In genomic region chr19:55477905-55478304, GRCh38 we compare ENCODE assay signal across 12 cellular contexts. TPM values are rescaled to one million over a fixed set of nuclear protein-coding genes. Genes with fewer than 3 reads are reported as not detected.
DNase-seq lines count a peak whose midpoint lies in the region; ATAC-seq, FAIRE-seq and TF ChIP-seq lines count a peak whose summit lies in the region.
"Had no signal": no experiment of that assay in that cellular context is flagged by ENCODE, and none has a peak within 500 bp of the region (broad histone marks: within the 10 kb centered on the region; RNA-seq: fewer than 3 reads in every experiment).

No MANE protein-coding gene starts in this region.

- no peak for DNase-seq in CD4-positive, CD25-positive, alpha-beta regulatory T cell
- no peak for DNase-seq in Jurkat, Clone E6-1 (ENCODE audit: low read depth, low spot score)
- no peak for DNase-seq in K562 (ENCODE audit: extremely low read depth in 1 of 4, low spot score in 3 of 4)
- no peak for DNase-seq in NCI-H2171 treated with DMSO at 0.1 percent for 48 hours (lab: John Stamatoyannopoulos, UW)
- no peak for DNase-seq in tibial nerve (ENCODE audit: low spot score in 2 of 2)
- DNase-seq in NCI-H2081 (lab: John Stamatoyannopoulos, UW) = no peak
- DNase-seq: activated CD4-positive, alpha-beta T cell treated with anti-CD3 and anti-CD28 coated beads for 1 hour; NCI-H748 treated with DMSO at 0.1 percent for 48 hours; stimulated activated CD4-positive, alpha-beta T cell treated with anti-CD3 and anti-CD28 coated beads, Interleukin-4, amount 100 ng/mL, for 1 hour had no signal

- H2AFZ ChIP-seq in K562 (ENCODE audit: low read depth, low read length) = no peak overlapping the region

- H3K4me1 Mint-ChIP-seq in CD4-positive, CD25-positive, alpha-beta regulatory T cell = peaks cover 0 to 42% (median 23%) of the 10 kb centered on the region in 4 donors
- peaks cover 41% of the 10 kb centered on the region for H3K4me1 Mint-ChIP-seq in nephron

- intact Hi-C loops in K562 (cut with micrococcal nuclease) = no loop called here

- TF ChIP-seq POLR2A in K562 (conservative IDR thresholded peaks at IDR 0.05) (no peak), tibial nerve (IDR thresholded peaks at IDR 0.05) (no peak), gastroesophageal sphincter (IDR thresholded peaks at IDR 0.05) (no peak)

- POLR2A ChIA-PET in K562 (lab: Yijun Ruan, JAX) = interaction anchor here (1.4 to 3.2 kb wide), 3 partner anchors 11 to 16 kb away, joined by 5 to 26 read pairs (median 9); partner anchors contain the start of gene ISOC2

- no peaks in the 10 kb centered on the region for H3K27me3 ChIP-seq in CD4-positive, CD25-positive, alpha-beta regulatory T cell (ENCODE audit: control insufficient read depth, insufficient read depth, low read length)
- H3K27me3 ChIP-seq in K562 (ENCODE audit: control insufficient read depth in 2 of 2, insufficient read depth in 2 of 2, low read length in 2 of 2) = no peaks in the 10 kb centered on the region
- no peaks in the 10 kb centered on the region for H3K27me3 ChIP-seq in tibial nerve
- no peaks in the 10 kb centered on the region for H3K27me3 ChIP-seq in gastroesophageal sphincter

- H3K4me3 Mint-ChIP-seq in CD4-positive, CD25-positive, alpha-beta regulatory T cell = peak overlapping the region; percentile 56 to 98 (median 88)
- H3K4me3 Mint-ChIP-seq in nephron = peak overlapping the region; percentile 73 to 96 (median 92)

- no peak overlapping the region for H3K27ac ChIP-seq in CD4-positive, CD25-positive, alpha-beta regulatory T cell (ENCODE audit: insufficient read depth, low read length, poor library complexity, severe bottlenecking)
- peak overlapping the region; percentile 36; the same call in 2 of the 3 replicates for H3K27ac ChIP-seq in K562 (ENCODE audit: extremely low read depth, low read depth, low read length)
- H3K27ac ChIP-seq in tibial nerve = peak overlapping the region in 1 of 4 donors; percentile 99
- H3K27ac ChIP-seq in gastroesophageal sphincter = no peak overlapping the region

- H3K36me3 ChIP-seq in CD4-positive, CD25-positive, alpha-beta regulatory T cell (ENCODE audit: control insufficient read depth, insufficient read depth, low read length) = no peaks in the 10 kb centered on the region
- H3K36me3 ChIP-seq in K562 (ENCODE audit: control insufficient read depth, insufficient read depth, low read length) (peaks cover 17% of the 10 kb centered on the region), tibial nerve (peaks cover 0 to 22% (median 0%) of the 10 kb centered on the region in 3 donors), gastroesophageal sphincter (peaks cover 0 to 26% of the 10 kb centered on the region in 2 donors)

- no peaks in the 10 kb centered on the region for H3K9me3 Mint-ChIP-seq in CD4-positive, CD25-positive, alpha-beta regulatory T cell
- H3K9me3 Mint-ChIP-seq in nephron = no peaks in the 10 kb centered on the region

- peak overlapping the region in 2 of 3 donors; percentile 78 to 94 for H3K27ac Mint-ChIP-seq in CD4-positive, CD25-positive, alpha-beta regulatory T cell
- H3K27ac Mint-ChIP-seq in nephron = peak overlapping the region; percentile 80 to 99 (median 81)

- peak overlapping the region; percentile 92 for H3K4me2 ChIP-seq in K562 (ENCODE audit: insufficient read depth, low read length)

- no TSS peak for BruUV-seq in K562 (replicated peaks; lab: Mats Ljungman, UMichigan)

- peaks cover 19% of the 10 kb centered on the region for H3K4me1 ChIP-seq in CD4-positive, CD25-positive, alpha-beta regulatory T cell (ENCODE audit: control insufficient read depth, insufficient read depth, low read length, poor library complexity, severe bottlenecking)
- H3K4me1 ChIP-seq in K562 (replicated peaks in 1 of 2; ENCODE audit: control insufficient read depth in 2 of 2, insufficient read depth in 2 of 2, low read length in 2 of 2) (peaks cover 27 to 57% of the 10 kb centered on the region in 2 experiments), tibial nerve (peaks cover 0 to 49% (median 33%) of the 10 kb centered on the region in 4 donors), gastroesophageal sphincter (peaks cover 0 to 38% (median 11%) of the 10 kb centered on the region in 3 donors)

- H3K79me2 ChIP-seq in K562 (ENCODE audit: control insufficient read depth, insufficient read depth, low read length) = peaks cover 20% of the 10 kb centered on the region

- H3K9me3 ChIP-seq in CD4-positive, CD25-positive, alpha-beta regulatory T cell (ENCODE audit: control insufficient read depth in 2 of 2, low read length in 2 of 2) = no peaks in the 10 kb centered on the region
- H3K9me3 ChIP-seq in K562 (replicated peaks; ENCODE audit: control insufficient read depth, insufficient read depth, low read depth, low read length) (no peaks in the 10 kb centered on the region), tibial nerve (no peaks in the 10 kb centered on the region), gastroesophageal sphincter (no peaks in the 10 kb centered on the region)

- in situ Hi-C loops in K562 (cut with MboI) = no loop called here

- peaks cover 5% of the 10 kb centered on the region for H3K36me3 Mint-ChIP-seq in CD4-positive, CD25-positive, alpha-beta regulatory T cell
- H3K36me3 Mint-ChIP-seq in nephron (ENCODE audit: low read depth) = peaks cover 5% of the 10 kb centered on the region

- 69% methylated on average over 13 of the region's 13 CpGs for WGBS in K562 (ENCODE audit: insufficient coverage, low coverage, missing lambda C conversion rate)
- WGBS in tibial nerve, 2 donors = 80 to 82% methylated on average over 13 of the region's 13 CpGs
- 70 to 82% methylated on average over 9 to 10 of the region's 13 CpGs for WGBS in gastroesophageal sphincter (ENCODE audit: low coverage in 1 of 2), 2 donors

- H3K27me3 Mint-ChIP-seq in CD4-positive, CD25-positive, alpha-beta regulatory T cell = peaks cover 5% of the 10 kb centered on the region
- peaks cover 8% of the 10 kb centered on the region for H3K27me3 Mint-ChIP-seq in nephron (ENCODE audit: low read depth)

- TF ChIP-seq CTCF in K562 (IDR thresholded peaks at IDR 0.05 in 2 of 3, conservative IDR thresholded peaks at IDR 0.05 in 1 of 3; ENCODE audit: insufficient read depth in 2 of 3, low read depth in 1 of 3, low read length in 3 of 3) (no peak), nephron (IDR thresholded peaks at IDR 0.05; ENCODE audit: unreplicated experiment in 3 of 3) (no peak), tibial nerve (IDR thresholded peaks at IDR 0.05) (no peak), gastroesophageal sphincter (IDR thresholded peaks at IDR 0.05) (no peak)

- H4K20me1 ChIP-seq in K562 (replicated peaks; ENCODE audit: control insufficient read depth, insufficient read depth, low read length) = no peaks in the 10 kb centered on the region

- H3K4me3 ChIP-seq in CD4-positive, CD25-positive, alpha-beta regulatory T cell (ENCODE audit: low read depth, low read length) = peak overlapping the region; percentile 37
- peak overlapping the region; percentile 85 for H3K4me3 ChIP-seq in Jurkat, Clone E6-1 (ENCODE audit: low read length)
- H3K4me3 ChIP-seq in K562 (peak overlapping the region; percentile 61), tibial nerve (peak overlapping the region in 1 of 4 donors; percentile 78), gastroesophageal sphincter (peak overlapping the region in 1 of 2 donors; percentile 72)

- H3K9ac ChIP-seq in K562 (ENCODE audit: insufficient read depth in 1 of 2, low read depth in 2 of 2, low read length in 2 of 2) = peak overlapping the region; percentile 67 to 76; a peak in 3 of 4 replicates

- H3K9me1 ChIP-seq in K562 (ENCODE audit: control insufficient read depth, insufficient read depth, low read length) = no peaks in the 10 kb centered on the region

- no peak for ATAC-seq in CD4-positive, CD25-positive, alpha-beta regulatory T cell (ENCODE audit: low read depth in 2 of 2)
- ATAC-seq in K562 = no peak
- ATAC-seq in gastroesophageal sphincter = no peak

- TF ChIP-seq RAD21 in K562 (CRISPR knock-in tag; conservative IDR thresholded peaks at IDR 0.05 in 1 of 2, IDR thresholded peaks at IDR 0.05 in 1 of 2) = no peak

- CTCF ChIA-PET in K562 (lab: Yijun Ruan, JAX; ENCODE audit: low intra/inter-chr PET ratio) = no interaction called here

- TF ChIP-seq EP300 in K562 (IDR thresholded peaks at IDR 0.05; ENCODE audit: low read length) = no peak
- no peak for TF ChIP-seq EP300 in tibial nerve (IDR thresholded peaks at IDR 0.05)
- TF ChIP-seq EP300 in gastroesophageal sphincter (IDR thresholded peaks at IDR 0.05) = no peak

- FAIRE-seq in K562 (lab: Jason Lieb, UNC) = peak; percentile 64

RNA-seq across cellular contexts. Expression of gene ZNF628, which starts 1.5 kb away (rescaled TPM):
- 23.9 TPM for total RNA-seq in CD4-positive, CD25-positive, alpha-beta regulatory T cell
- polyA plus RNA-seq in CD4-positive, CD25-positive, alpha-beta regulatory T cell = under 1 TPM; 0.05 to 0.22 (median 0.09) TPM
- polyA plus RNA-seq in Jurkat, Clone E6-1 (2012; ENCODE audit: insufficient read depth, insufficient read length) = 3.3 TPM
- 2.3 and 4.5 TPM in 2 replicates for total RNA-seq in K562 (2011; cell fraction: chromatin; rRNA removed; ENCODE audit: low replicate concordance)
- 5.5 and 6.2 TPM in 2 replicates for total RNA-seq in K562 (2011; cell fraction: nucleolus; rRNA removed)
- total RNA-seq in K562 (2011; cell fraction: nucleoplasm; rRNA removed) = 2.3 and 2.4 TPM in 2 replicates
- total RNA-seq in K562 (2014; rRNA removed) = 3.7 and 5.7 TPM in 2 replicates
- total RNA-seq in K562 (2014; rRNA removed; fragmentation: Illumina TruSeq; extraction: Trizol) = not detected in 2 replicates
- total RNA-seq in K562 (2015; rRNA removed; fragmentation: Illumina TruSeq; extraction: Trizol) = 0.76 and 1.5 TPM in 2 replicates
- 12.9 and 13.6 TPM in 2 replicates for total RNA-seq in K562 (2021)
- polyA plus RNA-seq in K562 (2011; rRNA removed) = 0.18 and 0.37 TPM in 2 replicates
- polyA plus RNA-seq in K562 (2011; cell fraction: cytosol; rRNA removed) = 0.28 and 1.3 TPM in 2 replicates
- polyA plus RNA-seq in K562 (2011; cell fraction: nucleus; rRNA removed) = 1.6 and 3.0 TPM in 2 replicates
- polyA plus RNA-seq in K562 (2012) = 6.5 and 9.2 TPM in 2 replicates
- polyA plus RNA-seq in K562 (2014; fragmentation: Illumina TruSeq; extraction: Trizol) = 0.13 and 1.1 TPM in 2 replicates
- not detected for polyA plus RNA-seq in K562 (2014; fragmentation: Nextera tagmentation; extraction: Ambion mirVana)
- polyA plus RNA-seq in K562 (2014; rRNA removed) = 3.7 and 6.4 TPM in 2 replicates
- polyA minus RNA-seq in K562 (2011; rRNA and poly(A)+ RNA removed) = 0.18 and 0.21 TPM in 2 replicates
- polyA minus RNA-seq in K562 (2011; cell fraction: cytosol; rRNA and poly(A)+ RNA removed) = 3.8 and 5.5 TPM in 2 replicates
- 1.9 and 2.0 TPM in 2 replicates for polyA minus RNA-seq in K562 (2011; cell fraction: nucleus; rRNA and poly(A)+ RNA removed)
- 10 to 100 TPM in 1 of 4 donors, 1 to 10 TPM in 3; 3.5 to 16.8 (median 4.0) TPM for total RNA-seq in tibial nerve
- 10 to 100 TPM in 1 of 4 donors, 1 to 10 TPM in 3; 2.4 to 13.0 (median 4.9) TPM for total RNA-seq in gastroesophageal sphincter

RNA-seq across cellular contexts. Expression of gene NAT14, which starts 7.1 kb away (rescaled TPM):
- 9.2 TPM for total RNA-seq in CD4-positive, CD25-positive, alpha-beta regulatory T cell
- 1 to 10 TPM; 3.3 to 5.1 (median 4.1) TPM for polyA plus RNA-seq in CD4-positive, CD25-positive, alpha-beta regulatory T cell
- 38.7 TPM for polyA plus RNA-seq in Jurkat, Clone E6-1 (2012; ENCODE audit: insufficient read depth, insufficient read length)
- total RNA-seq in K562 (2011; cell fraction: chromatin; rRNA removed; ENCODE audit: low replicate concordance) = 27.4 and 88.5 TPM in 2 replicates
- total RNA-seq in K562 (2011; cell fraction: nucleolus; rRNA removed) = 74.0 and 77.5 TPM in 2 replicates
- 51.5 and 61.8 TPM in 2 replicates for total RNA-seq in K562 (2011; cell fraction: nucleoplasm; rRNA removed)
- 43.8 and 46.5 TPM in 2 replicates for total RNA-seq in K562 (2014; rRNA removed)
- 14.4 and 21.6 TPM in 2 replicates for total RNA-seq in K562 (2014; rRNA removed; fragmentation: Illumina TruSeq; extraction: Trizol)
- 25.3 and 25.7 TPM in 2 replicates for total RNA-seq in K562 (2015; rRNA removed; fragmentation: Illumina TruSeq; extraction: Trizol)
- total RNA-seq in K562 (2021) = 70.6 and 77.0 TPM in 2 replicates
- 30.3 and 44.3 TPM in 2 replicates for polyA plus RNA-seq in K562 (2011; rRNA removed)
- 45.6 and 55.9 TPM in 2 replicates for polyA plus RNA-seq in K562 (2011; cell fraction: cytosol; rRNA removed)
- polyA plus RNA-seq in K562 (2011; cell fraction: nucleus; rRNA removed) = 148 and 191 TPM in 2 replicates
- 56.6 and 78.2 TPM in 2 replicates for polyA plus RNA-seq in K562 (2012)
- polyA plus RNA-seq in K562 (2014; fragmentation: Illumina TruSeq; extraction: Trizol) = 26.7 and 33.2 TPM in 2 replicates
- polyA plus RNA-seq in K562 (2014; fragmentation: Nextera tagmentation; extraction: Ambion mirVana) = 1 to 10 TPM; 2.4 to 4.6 TPM
- polyA plus RNA-seq in K562 (2014; rRNA removed) = 61.7 and 62.8 TPM in 2 replicates
- polyA minus RNA-seq in K562 (2011; rRNA and poly(A)+ RNA removed) = 4.2 and 4.8 TPM in 2 replicates
- 11.3 and 12.9 TPM in 2 replicates for polyA minus RNA-seq in K562 (2011; cell fraction: cytosol; rRNA and poly(A)+ RNA removed)
- polyA minus RNA-seq in K562 (2011; cell fraction: nucleus; rRNA and poly(A)+ RNA removed) = 12.3 and 16.9 TPM in 2 replicates
- 1 to 10 TPM; 3.1 to 8.0 (median 4.3) TPM for total RNA-seq in tibial nerve
- 10 to 100 TPM in 1 of 4 donors, 1 to 10 TPM in 3; 7.4 to 14.0 (median 7.9) TPM for total RNA-seq in gastroesophageal sphincter

RNA-seq across cellular contexts. Expression of gene SSC5D, which starts 10.3 kb away (rescaled TPM):
- total RNA-seq in CD4-positive, CD25-positive, alpha-beta regulatory T cell = 0.27 TPM
- not detected for polyA plus RNA-seq in CD4-positive, CD25-positive, alpha-beta regulatory T cell
- 0.48 TPM for polyA plus RNA-seq in Jurkat, Clone E6-1 (2012; ENCODE audit: insufficient read depth, insufficient read length)
- 2.5 and 3.9 TPM in 2 replicates for total RNA-seq in K562 (2011; cell fraction: chromatin; rRNA removed; ENCODE audit: low replicate concordance)
- total RNA-seq in K562 (2011; cell fraction: nucleolus; rRNA removed) = 2.4 and 3.2 TPM in 2 replicates
- 1.5 and 4.6 TPM in 2 replicates for total RNA-seq in K562 (2011; cell fraction: nucleoplasm; rRNA removed)
- total RNA-seq in K562 (2014; rRNA removed) (0.14 and 0.20 TPM in 2 replicates), K562 (2014; rRNA removed; fragmentation: Illumina TruSeq; extraction: Trizol) (0.03 and 0.04 TPM in 2 replicates), K562 (2015; rRNA removed; fragmentation: Illumina TruSeq; extraction: Trizol) (0.15 and 0.18 TPM in 2 replicates), K562 (2021) (0.67 and 0.71 TPM in 2 replicates), tibial nerve (10 to 100 TPM in 1 of 4 donors, 1 to 10 TPM in 3; 3.9 to 14.5 (median 7.2) TPM), gastroesophageal sphincter (10 to 100 TPM in 3 of 4 donors, 1 to 10 TPM in 1; 6.3 to 39.2 (median 23.5) TPM)
- polyA plus RNA-seq in K562 (2011; rRNA removed) (0.07 and 0.12 TPM in 2 replicates), K562 (2014; fragmentation: Illumina TruSeq; extraction: Trizol) (0.19 TPM in 2 replicates), K562 (2014; fragmentation: Nextera tagmentation; extraction: Ambion mirVana) (not detected), K562 (2014; rRNA removed) (0.08 and 0.09 TPM in 2 replicates)
- polyA plus RNA-seq in K562 (2011; cell fraction: cytosol; rRNA removed) = 0.01 and 0.09 TPM in 2 replicates
- polyA plus RNA-seq in K562 (2011; cell fraction: nucleus; rRNA removed) = 0.63 and 1.4 TPM in 2 replicates
- polyA plus RNA-seq in K562 (2012) = 0.61 and 1.6 TPM in 2 replicates
- polyA minus RNA-seq in K562 (2011; rRNA and poly(A)+ RNA removed) = 0.09 and 0.14 TPM in 2 replicates
- polyA minus RNA-seq in K562 (2011; cell fraction: cytosol; rRNA and poly(A)+ RNA removed) = 3.6 TPM in 1 of 2 replicates, not detected in the other
- polyA minus RNA-seq in K562 (2011; cell fraction: nucleus; rRNA and poly(A)+ RNA removed) = 0.94 and 1.00 TPM in 2 replicates
- total RNA-seq: lung microvascular endothelial cell had no signal

RNA-seq across cellular contexts. Expression of gene C19orf85, which starts 13.4 kb away (rescaled TPM):
- not detected for total RNA-seq in CD4-positive, CD25-positive, alpha-beta regulatory T cell
- not detected for polyA plus RNA-seq in CD4-positive, CD25-positive, alpha-beta regulatory T cell
- not detected for polyA plus RNA-seq in Jurkat, Clone E6-1 (2012; ENCODE audit: insufficient read depth, insufficient read length)
- total RNA-seq in K562 (2011; cell fraction: chromatin; rRNA removed; ENCODE audit: low replicate concordance) = not detected in 2 replicates
- not detected in 2 replicates for total RNA-seq in K562 (2011; cell fraction: nucleolus; rRNA removed)
- not detected in 2 replicates for total RNA-seq in K562 (2011; cell fraction: nucleoplasm; rRNA removed)
- total RNA-seq in K562 (2014; rRNA removed) = not detected in 2 replicates
- total RNA-seq in K562 (2014; rRNA removed; fragmentation: Illumina TruSeq; extraction: Trizol) = not detected in 2 replicates
- total RNA-seq in K562 (2015; rRNA removed; fragmentation: Illumina TruSeq; extraction: Trizol) = not detected in 2 replicates
- not detected in 2 replicates for total RNA-seq in K562 (2021)
- polyA plus RNA-seq in K562 (2011; rRNA removed) = not detected in 2 replicates
- not detected in 2 replicates for polyA plus RNA-seq in K562 (2011; cell fraction: cytosol; rRNA removed)
- not detected in 2 replicates for polyA plus RNA-seq in K562 (2011; cell fraction: nucleus; rRNA removed)
- not detected in 2 replicates for polyA plus RNA-seq in K562 (2012)
- not detected in 2 replicates for polyA plus RNA-seq in K562 (2014; fragmentation: Illumina TruSeq; extraction: Trizol)
- polyA plus RNA-seq in K562 (2014; fragmentation: Nextera tagmentation; extraction: Ambion mirVana) = not detected
- not detected in 2 replicates for polyA plus RNA-seq in K562 (2014; rRNA removed)
- polyA minus RNA-seq in K562 (2011; rRNA and poly(A)+ RNA removed) = not detected in 2 replicates
- polyA minus RNA-seq in K562 (2011; cell fraction: cytosol; rRNA and poly(A)+ RNA removed) = not detected in 2 replicates
- polyA minus RNA-seq in K562 (2011; cell fraction: nucleus; rRNA and poly(A)+ RNA removed) = not detected in 2 replicates
- not detected for total RNA-seq in tibial nerve
- not detected for total RNA-seq in gastroesophageal sphincter
- total RNA-seq: lung microvascular endothelial cell had no signal

RNA-seq across cellular contexts. Expression of gene ISOC2, which starts 16.5 kb away (rescaled TPM):
- 6.3 TPM for total RNA-seq in CD4-positive, CD25-positive, alpha-beta regulatory T cell
- polyA plus RNA-seq in CD4-positive, CD25-positive, alpha-beta regulatory T cell = 10 to 100 TPM; 24.7 to 34.1 (median 28.1) TPM
- 62.3 TPM for polyA plus RNA-seq in Jurkat, Clone E6-1 (2012; ENCODE audit: insufficient read depth, insufficient read length)
- total RNA-seq in K562 (2011; cell fraction: chromatin; rRNA removed; ENCODE audit: low replicate concordance) = 20.9 and 73.4 TPM in 2 replicates
- 94.4 and 96.2 TPM in 2 replicates for total RNA-seq in K562 (2011; cell fraction: nucleolus; rRNA removed)
- 62.6 and 89.3 TPM in 2 replicates for total RNA-seq in K562 (2011; cell fraction: nucleoplasm; rRNA removed)
- total RNA-seq in K562 (2014; rRNA removed) (229 and 491 TPM in 2 replicates), K562 (2014; rRNA removed; fragmentation: Illumina TruSeq; extraction: Trizol) (16.7 and 26.3 TPM in 2 replicates), K562 (2015; rRNA removed; fragmentation: Illumina TruSeq; extraction: Trizol) (99.3 and 105 TPM in 2 replicates), K562 (2021) (135 and 150 TPM in 2 replicates), tibial nerve (10 to 100 TPM; 38.0 to 80.4 (median 65.9) TPM), gastroesophageal sphincter (10 to 100 TPM; 39.0 to 78.5 (median 63.8) TPM)
- polyA plus RNA-seq in K562 (2011; rRNA removed) (58.3 and 94.6 TPM in 2 replicates), K562 (2014; fragmentation: Illumina TruSeq; extraction: Trizol) (52.8 and 117 TPM in 2 replicates), K562 (2014; fragmentation: Nextera tagmentation; extraction: Ambion mirVana) (1 to 10 TPM; 1.2 to 6.2 TPM), K562 (2014; rRNA removed) (172 and 196 TPM in 2 replicates)
- polyA plus RNA-seq in K562 (2011; cell fraction: cytosol; rRNA removed) = 109 and 317 TPM in 2 replicates
- 145 and 201 TPM in 2 replicates for polyA plus RNA-seq in K562 (2011; cell fraction: nucleus; rRNA removed)
- polyA plus RNA-seq in K562 (2012) = 123 and 126 TPM in 2 replicates
- 13.9 and 17.6 TPM in 2 replicates for polyA minus RNA-seq in K562 (2011; rRNA and poly(A)+ RNA removed)
- 48.0 and 65.9 TPM in 2 replicates for polyA minus RNA-seq in K562 (2011; cell fraction: cytosol; rRNA and poly(A)+ RNA removed)
- 45.9 and 53.4 TPM in 2 replicates for polyA minus RNA-seq in K562 (2011; cell fraction: nucleus; rRNA and poly(A)+ RNA removed)
